In genomic region chr10:90709727-90710126, GRCh38 we compare ENCODE assay signal across 9 cellular contexts.
"Had no signal": no experiment of that assay in that cellular context is flagged by ENCODE, and none has a peak within 500 bp of the region (broad histone marks: within the 10 kb centered on the region; RNA-seq: fewer than 3 reads in every experiment).

No MANE protein-coding gene starts in this region.

- H3K4me2 ChIP-seq: GM23338 had no signal

- H3K27ac ChIP-seq: GM23248 had no signal

- H3K4me3 ChIP-seq: GM23248, GM23338, HAP-1 had no signal

- H3K36me3 ChIP-seq: HAP-1 had no signal

- FAIRE-seq: H54 had no signal

- H3K9ac ChIP-seq: GM23248 had no signal

- DNase-seq: GOT3, H7, H9, HCEC 1CT, HFFc6 had no signal

- H3K9me3 ChIP-seq: HAP-1 had no signal

- H3K4me1 ChIP-seq: HAP-1 had no signal

- H2AFZ ChIP-seq: GM23248, GM23338 had no signal
